1 cellular context compared by ENCODE assay signal in the genomic region with DNA sequence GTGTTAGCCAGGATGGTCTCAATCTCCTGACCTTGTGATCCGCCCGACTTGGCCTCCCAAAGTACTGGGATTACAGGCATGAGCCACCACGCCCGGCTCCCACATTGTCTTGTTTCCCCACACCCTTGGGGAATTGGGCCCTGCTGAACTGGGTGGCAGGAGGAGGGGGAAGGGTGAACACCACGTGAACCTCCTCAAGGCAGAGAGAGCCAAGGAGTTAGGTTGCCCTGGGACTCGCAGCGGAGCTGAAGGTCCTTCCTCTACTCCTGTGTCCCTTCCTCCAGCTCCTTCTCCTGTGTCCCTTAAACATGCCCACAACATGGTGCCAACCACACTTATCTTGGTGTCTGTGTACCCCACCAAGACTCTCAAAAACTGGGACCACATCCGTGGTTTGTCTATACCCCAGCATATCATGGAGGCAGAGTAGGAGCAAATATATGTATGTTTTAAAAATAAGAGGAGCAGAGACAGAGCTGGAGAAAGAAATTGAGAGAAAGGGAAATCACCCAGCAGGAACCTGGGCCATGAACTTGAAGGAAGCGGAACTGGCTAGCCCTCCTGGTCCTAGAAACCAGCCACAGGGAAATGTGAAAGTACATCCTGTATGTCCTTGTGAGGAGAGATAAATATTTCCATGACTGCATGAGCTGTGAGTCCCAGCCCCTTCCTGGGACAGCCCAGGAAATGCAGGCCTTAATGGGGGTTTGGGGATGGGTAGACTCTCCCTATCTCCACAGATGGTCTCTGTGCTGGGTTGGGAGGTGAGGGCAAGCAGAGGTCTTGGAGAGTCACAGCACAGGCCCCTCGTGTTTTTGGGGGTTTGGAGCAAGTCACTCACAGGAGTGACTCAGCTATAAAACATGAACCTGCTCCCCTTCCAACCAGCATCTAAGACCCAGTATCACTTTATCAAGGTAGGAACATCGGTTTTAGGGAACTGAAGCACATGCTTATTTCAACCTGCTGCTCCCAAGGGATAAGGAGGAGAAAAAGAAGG.
TF ChIP-seq lines count a peak whose summit lies in the region.

No MANE protein-coding gene starts in this region.

TF ChIP-seq in K562, 482 proteins besides CTCF, POLR2A, EP300 and RAD21 (continued from another document and continues in another):
- TF ChIP-seq, protein P1, sequence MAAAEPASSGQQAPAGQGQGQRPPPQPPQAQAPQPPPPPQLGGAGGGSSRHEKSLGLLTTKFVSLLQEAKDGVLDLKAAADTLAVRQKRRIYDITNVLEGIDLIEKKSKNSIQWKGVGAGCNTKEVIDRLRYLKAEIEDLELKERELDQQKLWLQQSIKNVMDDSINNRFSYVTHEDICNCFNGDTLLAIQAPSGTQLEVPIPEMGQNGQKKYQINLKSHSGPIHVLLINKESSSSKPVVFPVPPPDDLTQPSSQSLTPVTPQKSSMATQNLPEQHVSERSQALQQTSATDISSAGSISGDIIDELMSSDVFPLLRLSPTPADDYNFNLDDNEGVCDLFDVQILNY (CRISPR knock-in tag; IDR thresholded peaks at IDR 0.05) = no peak
- TF ChIP-seq C11orf30 (IDR thresholded peaks at IDR 0.05; ENCODE audit: low read depth) (peak; percentile 88), FIP1L1 (IDR thresholded peaks at IDR 0.05; ENCODE audit: low read depth, low read length, poor library complexity, severe bottlenecking) (no peak), NFE2 (IDR thresholded peaks at IDR 0.05; ENCODE audit: low read depth) (peak; percentile 86), ADNP (tag; IDR thresholded peaks at IDR 0.05) (no peak), ZBTB7A (IDR thresholded peaks at IDR 0.05; ENCODE audit: borderline replicate concordance, control insufficient read depth, low read depth, low read length) (peak; percentile 68; the same call in 1 of the 2 replicates), HMG20A (CRISPR knock-in tag; conservative IDR thresholded peaks at IDR 0.05) (no peak), ZNF3 (CRISPR knock-in tag; IDR thresholded peaks at IDR 0.05) (no peak), TBP (optimal IDR thresholded peaks at IDR 0.05; ENCODE audit: low read depth, low read length) (peak; percentile 11), KAT7 (CRISPR knock-in tag; IDR thresholded peaks at IDR 0.05; ENCODE audit: borderline replicate concordance) (peak; percentile 56; the same call in 1 of the 2 replicates), U2AF2 (optimal IDR thresholded peaks at IDR 0.05; ENCODE audit: low read depth, low read length) (no peak), MEF2A (IDR thresholded peaks at IDR 0.05; ENCODE audit: control insufficient read depth, low read depth, low read length) (no peak), EP400 (IDR thresholded peaks at IDR 0.05) (0 out of 2 replicates have a peak, but pooled peaks have one; percentile 50), WHSC1 (IDR thresholded peaks at IDR 0.05; ENCODE audit: low read length) (no peak), HMGN3 (IDR thresholded peaks at IDR 0.05; ENCODE audit: borderline replicate concordance, extremely low read depth, insufficient read length, low read depth, low read length) (no peak), ELF1 (tag; IDR thresholded peaks at IDR 0.05) (no peak; the same call in 1 of the 2 replicates), NR2F6 (CRISPR knock-in tag; IDR thresholded peaks at IDR 0.05) (no peak), NFIC (IDR thresholded peaks at IDR 0.05) (no peak; the same call in 1 of the 2 replicates), EGR1 (conservative IDR thresholded peaks at IDR 0.05) (no peak), ZNF41 (CRISPR knock-in tag; conservative IDR thresholded peaks at IDR 0.05) (no peak), ZNF431 (CRISPR knock-in tag; IDR thresholded peaks at IDR 0.05) (no peak), XRCC4 (IDR thresholded peaks at IDR 0.05; ENCODE audit: extremely low read depth, insufficient read depth, insufficient read length) (no peak), CCAR2 (IDR thresholded peaks at IDR 0.05; ENCODE audit: low read depth, low read length) (no peak), JUND (IDR thresholded peaks at IDR 0.05; ENCODE audit: borderline replicate concordance, low read depth, low read length) (peak; percentile 49; the same call in 1 of the 2 replicates), JUND (tag; IDR thresholded peaks at IDR 0.05; ENCODE audit: borderline replicate concordance, low read depth, low read length) (peak; percentile 61; the same call in 2 of the 3 replicates), TCFL5 (CRISPR knock-in tag; conservative IDR thresholded peaks at IDR 0.05) (no peak), ESRRB (CRISPR knock-in tag; IDR thresholded peaks at IDR 0.05; ENCODE audit: borderline replicate concordance) (no peak), MTF1 (CRISPR knock-in tag; IDR thresholded peaks at IDR 0.05; ENCODE audit: borderline replicate concordance) (no peak), ZNF324 (CRISPR knock-in tag; IDR thresholded peaks at IDR 0.05) (no peak), ZNF184 (CRISPR knock-in tag; IDR thresholded peaks at IDR 0.05) (no peak), ETS2 (tag; IDR thresholded peaks at IDR 0.05; ENCODE audit: borderline replicate concordance, poor library complexity, severe bottlenecking) (no peak), PHF20 (IDR thresholded peaks at IDR 0.05; ENCODE audit: partially characterized antibody) (no peak), PURB (CRISPR knock-in tag; IDR thresholded peaks at IDR 0.05; ENCODE audit: low read depth) (no peak), ZBTB1 (CRISPR knock-in tag; IDR thresholded peaks at IDR 0.05; ENCODE audit: borderline replicate concordance, low read depth) (no peak), ARNT (IDR thresholded peaks at IDR 0.05) (no peak), MCM2 (IDR thresholded peaks at IDR 0.05; ENCODE audit: low read depth) (no peak), PCBP2 (IDR thresholded peaks at IDR 0.05; ENCODE audit: low read depth, low read length, poor library complexity, severe bottlenecking) (no peak), ZNF766 (CRISPR knock-in tag; conservative IDR thresholded peaks at IDR 0.05) (no peak), FOXJ2 (tag; IDR thresholded peaks at IDR 0.05) (no peak), NR2C1 (IDR thresholded peaks at IDR 0.05) (no peak), NR2C1 (tag; IDR thresholded peaks at IDR 0.05) (peak; percentile 12; the same call in 1 of the 2 replicates), ZNF174 (CRISPR knock-in tag; IDR thresholded peaks at IDR 0.05) (no peak), ZNF830 (CRISPR knock-in tag; IDR thresholded peaks at IDR 0.05) (no peak)
- TF ChIP-seq, protein P2, sequence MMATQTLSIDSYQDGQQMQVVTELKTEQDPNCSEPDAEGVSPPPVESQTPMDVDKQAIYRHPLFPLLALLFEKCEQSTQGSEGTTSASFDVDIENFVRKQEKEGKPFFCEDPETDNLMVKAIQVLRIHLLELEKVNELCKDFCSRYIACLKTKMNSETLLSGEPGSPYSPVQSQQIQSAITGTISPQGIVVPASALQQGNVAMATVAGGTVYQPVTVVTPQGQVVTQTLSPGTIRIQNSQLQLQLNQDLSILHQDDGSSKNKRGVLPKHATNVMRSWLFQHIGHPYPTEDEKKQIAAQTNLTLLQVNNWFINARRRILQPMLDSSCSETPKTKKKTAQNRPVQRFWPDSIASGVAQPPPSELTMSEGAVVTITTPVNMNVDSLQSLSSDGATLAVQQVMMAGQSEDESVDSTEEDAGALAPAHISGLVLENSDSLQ (IDR thresholded peaks at IDR 0.05) = peak; percentile 85
- TF ChIP-seq, protein P3, sequence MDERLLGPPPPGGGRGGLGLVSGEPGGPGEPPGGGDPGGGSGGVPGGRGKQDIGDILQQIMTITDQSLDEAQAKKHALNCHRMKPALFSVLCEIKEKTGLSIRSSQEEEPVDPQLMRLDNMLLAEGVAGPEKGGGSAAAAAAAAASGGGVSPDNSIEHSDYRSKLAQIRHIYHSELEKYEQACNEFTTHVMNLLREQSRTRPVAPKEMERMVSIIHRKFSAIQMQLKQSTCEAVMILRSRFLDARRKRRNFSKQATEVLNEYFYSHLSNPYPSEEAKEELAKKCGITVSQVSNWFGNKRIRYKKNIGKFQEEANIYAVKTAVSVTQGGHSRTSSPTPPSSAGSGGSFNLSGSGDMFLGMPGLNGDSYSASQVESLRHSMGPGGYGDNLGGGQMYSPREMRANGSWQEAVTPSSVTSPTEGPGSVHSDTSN (CRISPR knock-in tag; IDR thresholded peaks at IDR 0.05; ENCODE audit: low read depth) = no peak
- TF ChIP-seq, protein P3 (tag; conservative IDR thresholded peaks at IDR 0.05; ENCODE audit: low read depth) = 0 out of 2 replicates have a peak, but pooled peaks have one; percentile 21
- TF ChIP-seq, protein P4, sequence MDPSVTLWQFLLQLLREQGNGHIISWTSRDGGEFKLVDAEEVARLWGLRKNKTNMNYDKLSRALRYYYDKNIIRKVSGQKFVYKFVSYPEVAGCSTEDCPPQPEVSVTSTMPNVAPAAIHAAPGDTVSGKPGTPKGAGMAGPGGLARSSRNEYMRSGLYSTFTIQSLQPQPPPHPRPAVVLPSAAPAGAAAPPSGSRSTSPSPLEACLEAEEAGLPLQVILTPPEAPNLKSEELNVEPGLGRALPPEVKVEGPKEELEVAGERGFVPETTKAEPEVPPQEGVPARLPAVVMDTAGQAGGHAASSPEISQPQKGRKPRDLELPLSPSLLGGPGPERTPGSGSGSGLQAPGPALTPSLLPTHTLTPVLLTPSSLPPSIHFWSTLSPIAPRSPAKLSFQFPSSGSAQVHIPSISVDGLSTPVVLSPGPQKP (CRISPR knock-in tag; IDR thresholded peaks at IDR 0.05) = no peak
- TF ChIP-seq, protein P5, sequence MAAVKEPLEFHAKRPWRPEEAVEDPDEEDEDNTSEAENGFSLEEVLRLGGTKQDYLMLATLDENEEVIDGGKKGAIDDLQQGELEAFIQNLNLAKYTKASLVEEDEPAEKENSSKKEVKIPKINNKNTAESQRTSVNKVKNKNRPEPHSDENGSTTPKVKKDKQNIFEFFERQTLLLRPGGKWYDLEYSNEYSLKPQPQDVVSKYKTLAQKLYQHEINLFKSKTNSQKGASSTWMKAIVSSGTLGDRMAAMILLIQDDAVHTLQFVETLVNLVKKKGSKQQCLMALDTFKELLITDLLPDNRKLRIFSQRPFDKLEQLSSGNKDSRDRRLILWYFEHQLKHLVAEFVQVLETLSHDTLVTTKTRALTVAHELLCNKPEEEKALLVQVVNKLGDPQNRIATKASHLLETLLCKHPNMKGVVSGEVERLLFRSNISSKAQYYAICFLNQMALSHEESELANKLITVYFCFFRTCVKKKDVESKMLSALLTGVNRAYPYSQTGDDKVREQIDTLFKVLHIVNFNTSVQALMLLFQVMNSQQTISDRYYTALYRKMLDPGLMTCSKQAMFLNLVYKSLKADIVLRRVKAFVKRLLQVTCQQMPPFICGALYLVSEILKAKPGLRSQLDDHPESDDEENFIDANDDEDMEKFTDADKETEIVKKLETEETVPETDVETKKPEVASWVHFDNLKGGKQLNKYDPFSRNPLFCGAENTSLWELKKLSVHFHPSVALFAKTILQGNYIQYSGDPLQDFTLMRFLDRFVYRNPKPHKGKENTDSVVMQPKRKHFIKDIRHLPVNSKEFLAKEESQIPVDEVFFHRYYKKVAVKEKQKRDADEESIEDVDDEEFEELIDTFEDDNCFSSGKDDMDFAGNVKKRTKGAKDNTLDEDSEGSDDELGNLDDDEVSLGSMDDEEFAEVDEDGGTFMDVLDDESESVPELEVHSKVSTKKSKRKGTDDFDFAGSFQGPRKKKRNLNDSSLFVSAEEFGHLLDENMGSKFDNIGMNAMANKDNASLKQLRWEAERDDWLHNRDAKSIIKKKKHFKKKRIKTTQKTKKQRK (IDR thresholded peaks at IDR 0.05; ENCODE audit: borderline replicate concordance, low read depth, low read length) = no peak
- TF ChIP-seq, protein P6, sequence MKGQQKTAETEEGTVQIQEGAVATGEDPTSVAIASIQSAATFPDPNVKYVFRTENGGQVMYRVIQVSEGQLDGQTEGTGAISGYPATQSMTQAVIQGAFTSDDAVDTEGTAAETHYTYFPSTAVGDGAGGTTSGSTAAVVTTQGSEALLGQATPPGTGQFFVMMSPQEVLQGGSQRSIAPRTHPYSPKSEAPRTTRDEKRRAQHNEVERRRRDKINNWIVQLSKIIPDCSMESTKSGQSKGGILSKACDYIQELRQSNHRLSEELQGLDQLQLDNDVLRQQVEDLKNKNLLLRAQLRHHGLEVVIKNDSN (CRISPR knock-in tag; IDR thresholded peaks at IDR 0.05) = peak; percentile 20; the same call in 1 of the 2 replicates
- TF ChIP-seq, protein P7, sequence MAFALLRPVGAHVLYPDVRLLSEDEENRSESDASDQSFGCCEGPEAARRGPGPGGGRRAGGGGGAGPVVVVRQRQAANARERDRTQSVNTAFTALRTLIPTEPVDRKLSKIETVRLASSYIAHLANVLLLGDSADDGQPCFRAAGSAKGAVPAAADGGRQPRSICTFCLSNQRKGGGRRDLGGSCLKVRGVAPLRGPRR (CRISPR knock-in tag; IDR thresholded peaks at IDR 0.05) = no peak
- TF ChIP-seq, protein P8, sequence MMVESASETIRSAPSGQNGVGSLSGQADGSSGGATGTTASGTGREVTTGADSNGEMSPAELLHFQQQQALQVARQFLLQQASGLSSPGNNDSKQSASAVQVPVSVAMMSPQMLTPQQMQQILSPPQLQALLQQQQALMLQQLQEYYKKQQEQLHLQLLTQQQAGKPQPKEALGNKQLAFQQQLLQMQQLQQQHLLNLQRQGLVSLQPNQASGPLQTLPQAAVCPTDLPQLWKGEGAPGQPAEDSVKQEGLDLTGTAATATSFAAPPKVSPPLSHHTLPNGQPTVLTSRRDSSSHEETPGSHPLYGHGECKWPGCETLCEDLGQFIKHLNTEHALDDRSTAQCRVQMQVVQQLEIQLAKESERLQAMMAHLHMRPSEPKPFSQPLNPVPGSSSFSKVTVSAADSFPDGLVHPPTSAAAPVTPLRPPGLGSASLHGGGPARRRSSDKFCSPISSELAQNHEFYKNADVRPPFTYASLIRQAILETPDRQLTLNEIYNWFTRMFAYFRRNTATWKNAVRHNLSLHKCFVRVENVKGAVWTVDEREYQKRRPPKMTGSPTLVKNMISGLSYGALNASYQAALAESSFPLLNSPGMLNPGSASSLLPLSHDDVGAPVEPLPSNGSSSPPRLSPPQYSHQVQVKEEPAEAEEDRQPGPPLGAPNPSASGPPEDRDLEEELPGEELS (CRISPR knock-in tag; IDR thresholded peaks at IDR 0.05; ENCODE audit: borderline replicate concordance) = no peak
- TF ChIP-seq, protein P9, sequence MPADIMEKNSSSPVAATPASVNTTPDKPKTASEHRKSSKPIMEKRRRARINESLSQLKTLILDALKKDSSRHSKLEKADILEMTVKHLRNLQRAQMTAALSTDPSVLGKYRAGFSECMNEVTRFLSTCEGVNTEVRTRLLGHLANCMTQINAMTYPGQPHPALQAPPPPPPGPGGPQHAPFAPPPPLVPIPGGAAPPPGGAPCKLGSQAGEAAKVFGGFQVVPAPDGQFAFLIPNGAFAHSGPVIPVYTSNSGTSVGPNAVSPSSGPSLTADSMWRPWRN (IDR thresholded peaks at IDR 0.05; ENCODE audit: low read depth) = no peak
